In genomic region chr3:187773963-187774789, GRCh38 we compare ENCODE assay signal across 10 cellular contexts. TPM values are rescaled to one million over a fixed set of nuclear protein-coding genes. Genes with fewer than 3 reads are reported as not detected.
DNase-seq lines count a peak whose midpoint lies in the region; ATAC-seq lines count a peak whose summit lies in the region.
"Had no signal": no experiment of that assay in that cellular context is flagged by ENCODE, and none has a peak within 500 bp of the region (broad histone marks: within the 10 kb centered on the region; RNA-seq: fewer than 3 reads in every experiment).

No MANE protein-coding gene starts in this region.

- peaks cover 29% of the 10 kb centered on the region for H3K4me1 Mint-ChIP-seq in memory B cell

- ATAC-seq in GM18511 (IDR thresholded peaks at IDR 0.05; ENCODE audit: unreplicated experiment) (peak; percentile 18), HG03045 (IDR thresholded peaks at IDR 0.05; ENCODE audit: unreplicated experiment) (peak; percentile 16), memory B cell (ENCODE audit: low read depth) (peak; percentile 37), GM18909 (IDR thresholded peaks at IDR 0.05; ENCODE audit: poor library complexity, unreplicated experiment) (no peak)

- no peaks in the 10 kb centered on the region for H3K36me3 Mint-ChIP-seq in memory B cell

- H3K9me3 Mint-ChIP-seq in memory B cell: no peaks in the 10 kb centered on the region
- H3K9me3 Mint-ChIP-seq: central memory CD8-positive, alpha-beta T cell had no signal

- DNase-seq in SIG-M5 (lab: John Stamatoyannopoulos, UW) (peak; percentile 16), memory B cell (ENCODE audit: low spot score in 2 of 2) (no peak), ureter (ENCODE audit: low spot score) (no peak), A172 (ENCODE audit: low spot score) (no peak), HuH-7 (ENCODE audit: low spot score) (no peak)

- peak overlapping the region; percentile 58 for H3K4me3 Mint-ChIP-seq in memory B cell
- H3K4me3 Mint-ChIP-seq: central memory CD8-positive, alpha-beta T cell had no signal

- peak overlapping the region; percentile 78 for H3K27ac Mint-ChIP-seq in memory B cell
- H3K27ac Mint-ChIP-seq: progenitor cell of endocrine pancreas had no signal

- H3K27me3 Mint-ChIP-seq in memory B cell: no peaks in the 10 kb centered on the region
- H3K27me3 Mint-ChIP-seq: central memory CD8-positive, alpha-beta T cell had no signal

RNA-seq across cellular contexts. Expression of gene BCL6, which starts 28.9 kb away (rescaled TPM):
- 90.7 TPM for total RNA-seq in ureter
- total RNA-seq in A172 (2014; rRNA removed; shearing (Covaris generic)): 3.2 and 4.6 TPM in 2 replicates

Comparison
In these comparisons a context has a peak if more than half of its experiments do, and no peak if none do; other contexts are left out.
1. RNA of gene BCL6, which starts 28.9 kb away (total RNA-seq): 90.7 TPM in ureter (single experiment); 3.2 to 4.6 TPM in A172; every median in the first group is over 10 times any median in the second.